Comparison of ENCODE assay signal across 34 cellular contexts in the genomic region with DNA sequence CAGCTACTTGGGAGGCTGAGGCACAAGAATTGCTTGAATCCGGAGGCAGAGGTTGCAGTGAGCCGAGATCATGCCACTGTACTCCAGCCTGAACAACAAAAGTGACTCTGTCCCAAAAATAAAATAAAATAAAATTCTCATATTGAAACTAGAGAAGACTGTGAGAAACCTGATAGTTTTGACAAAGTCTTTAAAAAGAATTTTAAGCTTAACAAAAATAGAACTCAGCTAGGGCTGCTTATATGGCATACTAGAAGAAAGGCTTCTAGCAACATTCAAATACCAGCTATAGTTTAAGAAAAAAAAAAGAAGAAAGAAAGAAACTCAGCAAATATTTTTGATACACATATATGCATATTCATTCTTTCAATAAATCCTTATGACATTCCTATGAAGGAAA.
"Had no signal": no experiment of that assay in that cellular context is flagged by ENCODE, and none has a peak within 500 bp of the region (broad histone marks: within the 10 kb centered on the region; RNA-seq: fewer than 3 reads in every experiment).

No MANE protein-coding gene starts in this region.

- H3K4me3 ChIP-seq: MG63 had no signal

- H3K27me3 ChIP-seq: MG63 had no signal

- H3K4me2 ChIP-seq: KMS-11 had no signal

- DNase-seq: Karpas-422, Kasumi-1, MG63, MM.1S, MV-4-11, NCI-H1048, NCI-H1092, NCI-H1092 treated with DMSO at 0.1 percent for 48 hours, NCI-H1105, NCI-H1105 treated with DMSO at 0.1 percent for 48 hours, NCI-H1417, NCI-H1417 treated with DMSO at 0.1 percent for 48 hours, NCI-H1436, NCI-H1436 treated with DMSO at 0.1 percent for 48 hours, NCI-H146, NCI-H1694, NCI-H1694 treated with DMSO at 0.1 percent for 48 hours, NCI-H187, NCI-H187 treated with DMSO at 0.1 percent for 48 hours, NCI-H1930, NCI-H2029, NCI-H2029 treated with DMSO at 0.1 percent for 48 hours, NCI-H2081, NCI-H2081 treated with DMSO at 0.1 percent for 48 hours, NCI-H2107, NCI-H2171, NCI-H2171 treated with DMSO at 0.1 percent for 48 hours, NCI-H2227 treated with DMSO at 0.1 percent for 48 hours, NCI-H226, NCI-H345, NCI-H446, NCI-H446 treated with DMSO at 0.1 percent for 48 hours, NCI-H510A had no signal

- H3K27ac ChIP-seq: KMS-11 had no signal

- H3K9me3 ChIP-seq: MG63 had no signal
